Comparison of ENCODE assay signal across 21 cellular contexts in the genomic region with DNA sequence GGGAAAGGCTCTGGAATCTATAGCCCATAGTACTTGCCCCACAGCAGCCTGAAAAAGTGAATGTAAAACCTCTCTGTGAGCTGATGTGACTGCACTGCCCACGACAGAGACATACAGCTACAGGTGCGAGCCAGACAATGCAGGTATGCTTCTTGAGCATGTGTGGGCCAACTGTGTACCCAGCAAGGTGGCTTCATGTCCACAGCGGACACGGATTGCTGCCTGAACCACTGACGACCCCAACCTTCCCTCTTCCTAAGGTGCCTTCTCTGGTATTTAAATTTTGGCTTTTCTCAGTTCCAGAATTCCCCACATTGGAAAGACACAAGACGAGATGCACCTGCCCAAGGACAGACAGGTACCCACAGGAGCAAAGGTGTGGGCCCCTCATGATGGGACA.
A peak's percentile ranks its signal among the peaks of the same experiment; 100 is the strongest.
DNase-seq lines count a peak whose midpoint lies in the region; ATAC-seq and TF ChIP-seq lines count a peak whose summit lies in the region.
"Had no signal": no experiment of that assay in that cellular context is flagged by ENCODE, and none has a peak within 500 bp of the region (broad histone marks: within the 10 kb centered on the region; RNA-seq: fewer than 3 reads in every experiment).

No MANE protein-coding gene starts in this region.

- BruUV-seq in A673 (replicated peaks; lab: Mats Ljungman, UMichigan), result no TSS peak

- POLR2A ChIA-PET in activated CD4-positive, alpha-beta T cell treated with anti-CD3 and anti-CD28 coated beads, Interleukin-2, amount 10 ng/mL, durations not matched to agents 7 days and 5 days (lab: Charles Lee), result no interaction called here
- POLR2A ChIA-PET in A673 (lab: Charles Lee; ENCODE audit: low non-redundant PET), result no interaction called here

- no peaks in the 10 kb centered on the region for H3K27me3 Mint-ChIP-seq in activated CD4-positive, alpha-beta T cell treated with anti-CD3 and anti-CD28 coated beads, Interleukin-2, amount 10 ng/mL, durations not matched to agents 7 days and 5 days
- H3K27me3 Mint-ChIP-seq: B cell had no signal

- intact Hi-C loops in heart right ventricle (cut with DNase I), result loop anchor here in 2 of 10 donors (5.0 kb wide), 3 partner anchors 41 to 64 kb away; partner anchors contain the start of gene SCN5A (in 1 of the 2)
- intact Hi-C loops in spleen (cut with DNase I; ENCODE audit: low total_unique reads), result no loop called here
- intact Hi-C loops in A673 (cut with micrococcal nuclease; ENCODE audit: unreplicated experiment), result no loop called here

- peak overlapping the region; percentile 78 to 97 for H3K27ac ChIP-seq in right atrium auricular region
- H3K27ac ChIP-seq in heart right ventricle, result peak overlapping the region in 2 of 10 donors; percentile 46 to 98
- H3K27ac ChIP-seq in spleen, result no peak overlapping the region
- no peak overlapping the region for H3K27ac ChIP-seq in A673 (ENCODE audit: low read depth, low read length, poor library complexity, severe bottlenecking)
- H3K27ac ChIP-seq: 22Rv1, RWPE1 had no signal

- peak; percentile 1 for DNase-seq in activated CD4-positive, alpha-beta T cell treated with anti-CD3 and anti-CD28 coated beads, Interleukin-2, amount 10 ng/mL, durations not matched to agents 7 days and 5 days
- no peak for DNase-seq in activated CD4-positive, alpha-beta T cell treated with anti-CD3 and anti-CD28 coated beads for 48 hours
- DNase-seq in right atrium auricular region (ENCODE audit: low spot score) (peak; percentile 42), heart right ventricle (no peak), spleen (peak; percentile 23), HAP-1 (ENCODE audit: low spot score in 2 of 2) (no peak), A673 (ENCODE audit: low spot score) (no peak)
- DNase-seq: COR-L47, DMS 273 treated with DMSO at 0.1 percent for 48 hours, DND-41, Karpas-422, NCI-H1048, NCI-H1436, NCI-H1930, NCI-H345, NCI-H524 treated with DMSO at 0.1 percent for 48 hours had no signal

- TF ChIP-seq POLR2A in spleen (IDR thresholded peaks at IDR 0.05), result no peak

- H3K9me3 ChIP-seq in right atrium auricular region, result no peaks in the 10 kb centered on the region
- no peaks in the 10 kb centered on the region for H3K9me3 ChIP-seq in heart right ventricle
- no peaks in the 10 kb centered on the region for H3K9me3 ChIP-seq in spleen
- no peaks in the 10 kb centered on the region for H3K9me3 ChIP-seq in HAP-1
- H3K9me3 ChIP-seq in A673 (ENCODE audit: low read depth, low read length, poor library complexity, severe bottlenecking), result no peaks in the 10 kb centered on the region

- TF ChIP-seq CTCF in right atrium auricular region (IDR thresholded peaks at IDR 0.05) (no peak), heart right ventricle (IDR thresholded peaks at IDR 0.05) (no peak), spleen (IDR thresholded peaks at IDR 0.05 in 8 of 11, conservative IDR thresholded peaks at IDR 0.05 in 3 of 11) (no peak), A673 (conservative IDR thresholded peaks at IDR 0.05; ENCODE audit: low read depth, low read length) (no peak)

- H3K4me3 Mint-ChIP-seq in activated CD4-positive, alpha-beta T cell treated with anti-CD3 and anti-CD28 coated beads, Interleukin-2, amount 10 ng/mL, durations not matched to agents 7 days and 5 days, result no peak overlapping the region
- H3K4me3 Mint-ChIP-seq: B cell, IgD-negative memory B cell had no signal

- H3K9me3 Mint-ChIP-seq in activated CD4-positive, alpha-beta T cell treated with anti-CD3 and anti-CD28 coated beads, Interleukin-2, amount 10 ng/mL, durations not matched to agents 7 days and 5 days, result no peaks in the 10 kb centered on the region
- H3K9me3 Mint-ChIP-seq: IgD-negative memory B cell had no signal

- H3K27ac Mint-ChIP-seq in activated CD4-positive, alpha-beta T cell treated with anti-CD3 and anti-CD28 coated beads, Interleukin-2, amount 10 ng/mL, durations not matched to agents 7 days and 5 days, result no peak overlapping the region
- H3K27ac Mint-ChIP-seq: B cell, IgD-negative memory B cell had no signal

- H3K4me1 ChIP-seq in right atrium auricular region (peaks cover 0 to 61% of the 10 kb centered on the region in 2 donors), heart right ventricle (peaks cover 16 to 70% (median 44%) of the 10 kb centered on the region in 9 donors), spleen (no peaks in the 10 kb centered on the region), HAP-1 (no peaks in the 10 kb centered on the region), A673 (ENCODE audit: insufficient read depth, low read length, poor library complexity, severe bottlenecking) (no peaks in the 10 kb centered on the region)

- CTCF ChIA-PET in activated CD4-positive, alpha-beta T cell treated with anti-CD3 and anti-CD28 coated beads, Interleukin-2, amount 10 ng/mL, durations not matched to agents 7 days and 5 days (lab: Charles Lee), result no interaction called here
- CTCF ChIA-PET in A673 (lab: Charles Lee), result no interaction called here

- H3K36me3 Mint-ChIP-seq in activated CD4-positive, alpha-beta T cell treated with anti-CD3 and anti-CD28 coated beads, Interleukin-2, amount 10 ng/mL, durations not matched to agents 7 days and 5 days (ENCODE audit: low read depth), result no peaks in the 10 kb centered on the region
- H3K36me3 Mint-ChIP-seq: IgD-negative memory B cell had no signal

- H3K27me3 ChIP-seq in right atrium auricular region (no peaks in the 10 kb centered on the region), heart right ventricle (no peaks in the 10 kb centered on the region), spleen (replicated peaks in 1 of 7) (peaks cover 0 to 5% (median 0%) of the 10 kb centered on the region in 7 donors), HAP-1 (ENCODE audit: low read depth) (no peaks in the 10 kb centered on the region), A673 (replicated peaks; ENCODE audit: insufficient read depth, low read depth, low read length, poor library complexity) (no peaks in the 10 kb centered on the region)

- WGBS in heart right ventricle, 2 donors, result 82 to 87% methylated on average over 6 of the region's 6 CpGs
- 82 to 90% (median 85%) methylated on average over 6 of the region's 6 CpGs for WGBS in spleen, 5 donors

- in situ Hi-C loops in HAP-1 (cut with MboI; ENCODE audit: low sequenced_read_pairs), result no loop called here

- no peak overlapping the region for H3K4me3 ChIP-seq in right atrium auricular region
- H3K4me3 ChIP-seq in heart right ventricle, result no peak overlapping the region
- H3K4me3 ChIP-seq in spleen, result no peak overlapping the region
- no peak overlapping the region for H3K4me3 ChIP-seq in HAP-1
- no peak overlapping the region for H3K4me3 ChIP-seq in A673 (ENCODE audit: low read depth, low read length, poor library complexity, severe bottlenecking)

- H3K36me3 ChIP-seq in right atrium auricular region (peaks cover 19% of the 10 kb centered on the region), heart right ventricle (peaks cover 0 to 28% (median 0%) of the 10 kb centered on the region in 9 donors), spleen (peaks cover 0 to 8% (median 0%) of the 10 kb centered on the region in 6 donors), HAP-1 (replicated peaks) (no peaks in the 10 kb centered on the region), A673 (ENCODE audit: insufficient read depth, low read length, poor library complexity, severe bottlenecking) (no peaks in the 10 kb centered on the region)

- no peak for ATAC-seq in heart right ventricle
- ATAC-seq in HG03280 (IDR thresholded peaks at IDR 0.05; ENCODE audit: unreplicated experiment), result no peak

- H3K4me1 Mint-ChIP-seq in activated CD4-positive, alpha-beta T cell treated with anti-CD3 and anti-CD28 coated beads, Interleukin-2, amount 10 ng/mL, durations not matched to agents 7 days and 5 days, result no peaks in the 10 kb centered on the region
- H3K4me1 Mint-ChIP-seq: B cell had no signal

Comparison
In these comparisons a context has a peak if more than half of its experiments do, and no peak if none do; other contexts are left out.
1. DNase-seq: peak in activated CD4-positive, alpha-beta T cell treated with anti-CD3 and anti-CD28 coated beads, Interleukin-2, amount 10 ng/mL, durations not matched to agents 7 days and 5 days (single experiment), right atrium auricular region (single experiment) and spleen (single experiment); none in activated CD4-positive, alpha-beta T cell treated with anti-CD3 and anti-CD28 coated beads for 48 hours (single experiment), heart right ventricle (0 of 2), HAP-1 (0 of 2) and A673 (single experiment).
2. H3K27ac ChIP-seq: peak in right atrium auricular region (2 of 2); none in spleen (0 of 8) and A673 (single experiment).